In the genomic region with DNA sequence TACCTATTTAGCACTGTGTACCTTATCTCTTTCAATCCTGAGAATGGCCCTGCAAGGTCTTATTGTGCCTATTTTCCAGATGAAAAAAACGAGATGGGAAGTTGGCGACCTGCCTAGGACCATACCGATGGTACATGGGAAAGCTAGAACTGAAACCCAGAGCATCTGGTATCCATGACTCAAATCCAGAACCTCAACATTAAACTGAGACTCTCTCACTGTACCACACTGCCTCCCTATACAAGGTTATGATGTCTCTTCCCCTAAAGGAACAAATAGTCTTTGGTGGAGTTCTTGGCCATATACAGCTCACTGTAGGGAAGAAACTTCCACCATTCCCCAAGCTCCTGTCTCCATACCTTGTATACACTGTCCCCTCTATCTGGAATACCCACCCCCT, we compare ENCODE assay signal across 17 cellular contexts.
DNase-seq lines count a peak whose midpoint lies in the region; ATAC-seq and TF ChIP-seq lines count a peak whose summit lies in the region.
"Had no signal": no experiment of that assay in that cellular context is flagged by ENCODE, and none has a peak within 500 bp of the region (broad histone marks: within the 10 kb centered on the region; RNA-seq: fewer than 3 reads in every experiment).

No MANE protein-coding gene starts in this region.

- no peak for TF ChIP-seq CTCF in GM12865 (IDR thresholded peaks at IDR 0.05; ENCODE audit: insufficient read depth, low read depth, low read length, missing control alignments)

- no peak overlapping the region for H3K4me3 Mint-ChIP-seq in stimulated activated memory B cell treated with anti-CD40 and anti-IgM and Interleukin-4, amounts not matched to agents 10 μg/mL and 1 μg/mL and 100 μg/mL, for 72 hours
- H3K4me3 Mint-ChIP-seq: CD4-positive, CD25-positive, alpha-beta regulatory T cell had no signal

- peaks cover 24% of the 10 kb centered on the region for H3K4me1 Mint-ChIP-seq in stimulated activated memory B cell treated with anti-CD40 and anti-IgM and Interleukin-4, amounts not matched to agents 10 μg/mL and 1 μg/mL and 100 μg/mL, for 72 hours
- H3K4me1 Mint-ChIP-seq: CD4-positive, CD25-positive, alpha-beta regulatory T cell had no signal

- no peaks in the 10 kb centered on the region for H3K9me3 Mint-ChIP-seq in stimulated activated memory B cell treated with anti-CD40 and anti-IgM and Interleukin-4, amounts not matched to agents 10 μg/mL and 1 μg/mL and 100 μg/mL, for 72 hours
- H3K9me3 Mint-ChIP-seq: IgD-negative memory B cell had no signal

- no peak overlapping the region for H3K4me3 ChIP-seq in GM12865 (ENCODE audit: low read depth, low read length)
- H3K4me3 ChIP-seq: BLaER1, GM23248 had no signal

- no peak overlapping the region for H3K27ac Mint-ChIP-seq in stimulated activated memory B cell treated with anti-CD40 and anti-IgM and Interleukin-4, amounts not matched to agents 10 μg/mL and 1 μg/mL and 100 μg/mL, for 72 hours
- H3K27ac Mint-ChIP-seq: CD4-positive, CD25-positive, alpha-beta regulatory T cell; IgD-negative memory B cell had no signal

- no peaks in the 10 kb centered on the region for H3K36me3 Mint-ChIP-seq in stimulated activated memory B cell treated with anti-CD40 and anti-IgM and Interleukin-4, amounts not matched to agents 10 μg/mL and 1 μg/mL and 100 μg/mL, for 72 hours
- H3K36me3 Mint-ChIP-seq: CD4-positive, CD25-positive, alpha-beta regulatory T cell had no signal

- ATAC-seq in GM21529 (IDR thresholded peaks at IDR 0.05; ENCODE audit: unreplicated experiment) (peak; percentile 52), HG03442 (IDR thresholded peaks at IDR 0.05; ENCODE audit: unreplicated experiment) (peak; percentile 43), GM21381 (IDR thresholded peaks at IDR 0.05; ENCODE audit: unreplicated experiment) (no peak)
- ATAC-seq in stimulated activated memory B cell treated with anti-CD40 and anti-IgM and Interleukin-4, amounts not matched to agents 10 μg/mL and 1 μg/mL and 100 μg/mL, for 72 hours: peak; percentile 71
- ATAC-seq: HCT116 had no signal

- peak; percentile 18 for DNase-seq in GM12865 (ENCODE audit: low read depth)
- DNase-seq in pons (ENCODE audit: low spot score): no peak
- DNase-seq in NCI-H345 (lab: John Stamatoyannopoulos, UW): no peak
- DNase-seq: 8988T; AML-193; CD4-positive, CD25-positive, alpha-beta regulatory T cell; DMS53; GF-D8; GM23248; KG1 had no signal

- H3K27me3 Mint-ChIP-seq in stimulated activated memory B cell treated with anti-CD40 and anti-IgM and Interleukin-4, amounts not matched to agents 10 μg/mL and 1 μg/mL and 100 μg/mL, for 72 hours: no peaks in the 10 kb centered on the region
- H3K27me3 Mint-ChIP-seq: CD4-positive, CD25-positive, alpha-beta regulatory T cell had no signal
